18 cellular contexts compared by ENCODE assay signal in genomic region chr19:42455621-42456081, GRCh38. TPM values are rescaled to one million over a fixed set of nuclear protein-coding genes. Genes with fewer than 3 reads are reported as not detected.
DNase-seq lines count a peak whose midpoint lies in the region; ATAC-seq, FAIRE-seq and TF ChIP-seq lines count a peak whose summit lies in the region.
"Had no signal": no experiment of that assay in that cellular context is flagged by ENCODE, and none has a peak within 500 bp of the region (broad histone marks: within the 10 kb centered on the region; RNA-seq: fewer than 3 reads in every experiment).

No MANE protein-coding gene starts in this region.

- H3K27me3 Mint-ChIP-seq in MCF 10A (ENCODE audit: insufficient read depth, unreplicated experiment), result peaks cover 14% of the 10 kb centered on the region

- in situ Hi-C loops in G401 (cut with HindIII; ENCODE audit: low sequenced_read_pairs), result no loop called here

- H3K4me3 ChIP-seq in breast epithelium (no peak overlapping the region), keratinocyte (ENCODE audit: control insufficient read depth in 2 of 3, extremely low read depth in 1 of 3, insufficient read depth in 2 of 3, low read depth in 1 of 3, low read length in 3 of 3) (no peak overlapping the region), ovary (no peak overlapping the region)
- H3K4me3 ChIP-seq: vagina had no signal

- POLR2A ChIA-PET in MCF 10A (lab: Yijun Ruan, JAX) (interaction anchor here (0.7 kb wide), 1 partner anchor 147 kb away, joined by 3 read pairs; no protein-coding TSS in a partner anchor), RWPE1 (lab: Yijun Ruan, JAX; ENCODE audit: low non-redundant PET) (no interaction called here)

- WGBS in ovary, 3 donors, result 89 to 95% (median 91%) methylated on average over 1 of the region's 1 CpG

- peak; percentile 77 for DNase-seq in MCF 10A (ENCODE audit: unreplicated experiment)
- no peak for DNase-seq in breast epithelium (ENCODE audit: low spot score in 2 of 2)
- peak; percentile 89 for DNase-seq in RWPE1 (ENCODE audit: low spot score)
- peak; percentile 91 for DNase-seq in keratinocyte (ENCODE audit: low read depth, low spot score)
- DNase-seq in stimulated activated effector memory CD8-positive, alpha-beta T cell treated with anti-CD3 and anti-CD28 coated beads, Interleukin-12 subunit alpha, Interleukin-12 subunit beta, amount 100 ng/mL, for 72 hours (ENCODE audit: low spot score in 2 of 2), result no peak
- no peak for DNase-seq in NCI-H524 (lab: John Stamatoyannopoulos, UW)
- DNase-seq in G401 (ENCODE audit: low spot score), result no peak
- no peak for DNase-seq in ovary
- DNase-seq: activated CD8-positive, alpha-beta memory T cell treated with anti-CD3 and anti-CD28 coated beads, Interleukin-2, amount 50 U/mL, for 48 hours; activated naive CD4-positive, alpha-beta T cell treated with anti-CD3 and anti-CD28 coated beads for 36 hours; brain microvascular endothelial cell; endodermal cell; GOT3; naive thymus-derived CD4-positive, alpha-beta T cell; NCI-H510A had no signal

- H3K79me2 ChIP-seq in keratinocyte (ENCODE audit: control insufficient read depth, insufficient read depth, low read length), result no peaks in the 10 kb centered on the region

- peaks cover 0 to 2% of the 10 kb centered on the region in 2 donors for H3K4me1 ChIP-seq in breast epithelium
- peaks cover 11% of the 10 kb centered on the region for H3K4me1 ChIP-seq in keratinocyte (ENCODE audit: control insufficient read depth, extremely low read depth, insufficient read depth, low read length)
- no peaks in the 10 kb centered on the region for H3K4me1 ChIP-seq in ovary (ENCODE audit: insufficient read depth)
- H3K4me1 ChIP-seq: vagina had no signal

- H3K36me3 ChIP-seq in breast epithelium (no peaks in the 10 kb centered on the region), keratinocyte (ENCODE audit: control insufficient read depth in 2 of 2, extremely low read depth in 1 of 2, insufficient read depth in 2 of 2, low read length in 2 of 2) (no peaks in the 10 kb centered on the region), ovary (no peaks in the 10 kb centered on the region)
- H3K36me3 ChIP-seq: brain microvascular endothelial cell, vagina had no signal

- no peak overlapping the region for H2AFZ ChIP-seq in keratinocyte (ENCODE audit: control insufficient read depth, low read length)

- H3K4me2 ChIP-seq in keratinocyte (ENCODE audit: control insufficient read depth, extremely low read depth, insufficient read depth, low read depth, low read length), result peak overlapping the region; percentile 20

- CTCF ChIA-PET in MCF 10A (lab: Yijun Ruan, JAX) (interaction anchor here (0.6 to 2.9 kb wide), 8 partner anchors 13 to 288 kb away, joined by 3 to 17 read pairs (median 8); partner anchors contain the start of gene CEACAM1), RWPE1 (lab: Yijun Ruan, JAX) (interaction anchor here (0.6 to 2.7 kb wide), 3 partner anchors 64 to 165 kb away, joined by 3 to 8 read pairs (median 3); no protein-coding TSS in a partner anchor)

- no TSS peak for BruUV-seq in MCF 10A (replicated peaks; lab: Mats Ljungman, UMichigan)

- intact Hi-C loops in MCF 10A (cut with micrococcal nuclease) (loop anchor here (1.0 kb wide), 1 partner anchor 73 kb away; the partner anchor contains the start of gene CEACAM1), breast epithelium (cut with DNase I; ENCODE audit: low total_unique reads) (loop anchor here (10.0 kb wide), 1 partner anchor 69 kb away; the partner anchor contains the start of gene CEACAM1), ovary (cut with DNase I) (no loop called here)

- H3K4me1 Mint-ChIP-seq in MCF 10A (ENCODE audit: insufficient read depth, unreplicated experiment), result peaks cover 7% of the 10 kb centered on the region
- H3K4me1 Mint-ChIP-seq in stimulated activated effector memory CD8-positive, alpha-beta T cell treated with anti-CD3 and anti-CD28 coated beads, Interleukin-12 subunit alpha, Interleukin-12 subunit beta, amount 100 ng/mL, for 72 hours, result peaks cover 19% of the 10 kb centered on the region

- no peaks in the 10 kb centered on the region for H3K9me1 ChIP-seq in keratinocyte (ENCODE audit: control insufficient read depth, extremely low read depth, insufficient read depth, low read length)

- TF ChIP-seq EP300 in ovary (IDR thresholded peaks at IDR 0.05), result no peak

- H3K36me3 Mint-ChIP-seq in MCF 10A (ENCODE audit: insufficient read depth, unreplicated experiment), result no peaks in the 10 kb centered on the region
- no peaks in the 10 kb centered on the region for H3K36me3 Mint-ChIP-seq in stimulated activated effector memory CD8-positive, alpha-beta T cell treated with anti-CD3 and anti-CD28 coated beads, Interleukin-12 subunit alpha, Interleukin-12 subunit beta, amount 100 ng/mL, for 72 hours

- H3K4me3 Mint-ChIP-seq in MCF 10A (ENCODE audit: unreplicated experiment), result no peak overlapping the region
- no peak overlapping the region for H3K4me3 Mint-ChIP-seq in stimulated activated effector memory CD8-positive, alpha-beta T cell treated with anti-CD3 and anti-CD28 coated beads, Interleukin-12 subunit alpha, Interleukin-12 subunit beta, amount 100 ng/mL, for 72 hours
- H3K4me3 Mint-ChIP-seq: activated naive CD4-positive, alpha-beta T cell treated with anti-CD3 and anti-CD28 coated beads for 36 hours; endodermal cell; naive thymus-derived CD4-positive, alpha-beta T cell had no signal

- peak; percentile 43 for ATAC-seq in stimulated activated effector memory CD8-positive, alpha-beta T cell treated with anti-CD3 and anti-CD28 coated beads, Interleukin-12 subunit alpha, Interleukin-12 subunit beta, amount 100 ng/mL, for 72 hours
- ATAC-seq: naive thymus-derived CD4-positive, alpha-beta T cell had no signal

- FAIRE-seq in keratinocyte (lab: Jason Lieb, UNC), result peak; percentile 99
- FAIRE-seq: A204.1, frontal cortex had no signal

- H3K9ac ChIP-seq in keratinocyte (ENCODE audit: control insufficient read depth, extremely low read depth, insufficient read depth, low read length), result no peak overlapping the region

- H3K27ac Mint-ChIP-seq in MCF 10A (ENCODE audit: low read depth, unreplicated experiment), result no peak overlapping the region
- H3K27ac Mint-ChIP-seq in stimulated activated effector memory CD8-positive, alpha-beta T cell treated with anti-CD3 and anti-CD28 coated beads, Interleukin-12 subunit alpha, Interleukin-12 subunit beta, amount 100 ng/mL, for 72 hours, result no peak overlapping the region
- H3K27ac Mint-ChIP-seq: activated naive CD4-positive, alpha-beta T cell treated with anti-CD3 and anti-CD28 coated beads for 36 hours; endodermal cell had no signal

- H3K27ac ChIP-seq in breast epithelium (no peak overlapping the region), RWPE1 (no peak overlapping the region; the same call in 1 of the 2 replicates), keratinocyte (ENCODE audit: control insufficient read depth, insufficient read depth, low read length) (no peak overlapping the region), ovary (no peak overlapping the region)
- H3K27ac ChIP-seq: brain microvascular endothelial cell, vagina had no signal

- H3K9me3 ChIP-seq in breast epithelium, result no peaks in the 10 kb centered on the region
- no peaks in the 10 kb centered on the region for H3K9me3 ChIP-seq in keratinocyte (ENCODE audit: control insufficient read depth, low read depth, low read length)
- H3K9me3 ChIP-seq in ovary, result no peaks in the 10 kb centered on the region
- H3K9me3 ChIP-seq: vagina had no signal

- no peak for TF ChIP-seq CTCF in MCF 10A (IDR thresholded peaks at IDR 0.05; ENCODE audit: unreplicated experiment)
- no peak for TF ChIP-seq CTCF in breast epithelium (IDR thresholded peaks at IDR 0.05)
- TF ChIP-seq CTCF in RWPE1 (conservative IDR thresholded peaks at IDR 0.05; ENCODE audit: low read depth), result no peak
- no peak for TF ChIP-seq CTCF in keratinocyte (optimal IDR thresholded peaks at IDR 0.05 in 1 of 3, IDR thresholded peaks at IDR 0.05 in 1 of 3, conservative IDR thresholded peaks at IDR 0.05 in 1 of 3; ENCODE audit: extremely low read depth in 1 of 3, insufficient read depth in 2 of 3, low read length in 3 of 3)
- TF ChIP-seq CTCF in ovary (IDR thresholded peaks at IDR 0.05), result no peak

- TF ChIP-seq POLR2A in breast epithelium (IDR thresholded peaks at IDR 0.05) (no peak), ovary (IDR thresholded peaks at IDR 0.05) (no peak)

- dilution Hi-C loops in keratinocyte (cut with MboI; ENCODE audit: extremely low pct_ligation_motif_present, low sequenced_read_pairs), result no loop called here

- no peaks in the 10 kb centered on the region for H3K9me3 Mint-ChIP-seq in MCF 10A (ENCODE audit: unreplicated experiment)
- no peaks in the 10 kb centered on the region for H3K9me3 Mint-ChIP-seq in stimulated activated effector memory CD8-positive, alpha-beta T cell treated with anti-CD3 and anti-CD28 coated beads, Interleukin-12 subunit alpha, Interleukin-12 subunit beta, amount 100 ng/mL, for 72 hours
- H3K9me3 Mint-ChIP-seq: activated naive CD4-positive, alpha-beta T cell treated with anti-CD3 and anti-CD28 coated beads for 36 hours; endodermal cell had no signal

- H3K27me3 ChIP-seq in breast epithelium (no peaks in the 10 kb centered on the region), keratinocyte (ENCODE audit: control insufficient read depth, extremely low read depth, insufficient read depth, low read length) (no peaks in the 10 kb centered on the region), ovary (no peaks in the 10 kb centered on the region)
- H3K27me3 ChIP-seq: vagina had no signal

- H4K20me1 ChIP-seq in keratinocyte (ENCODE audit: control insufficient read depth, extremely low read depth, insufficient read depth, low read length), result no peaks in the 10 kb centered on the region

RNA-seq across cellular contexts. Expression of gene CXCL17, which starts 12.9 kb away (rescaled TPM):
- total RNA-seq in MCF 10A (2022) (not detected in 2 replicates), breast epithelium (1 to 10 TPM in 2 of 3 donors, not detected in 1; 2.2 to 2.9 TPM), ovary (under 1 TPM in 2 of 7 donors, not detected in 5; 0.32 to 0.46 TPM)
- polyA plus RNA-seq in keratinocyte (0.06 TPM in 1 of 3 replicates, not detected in the others), ovary (not detected)
- not detected for polyA plus RNA-seq in keratinocyte (2011; ENCODE audit: low read depth)
- not detected in 2 replicates for polyA plus RNA-seq in keratinocyte (2011; cell fraction: cytosol; rRNA removed)
- polyA plus RNA-seq in keratinocyte (2011; cell fraction: nucleus; rRNA removed), result not detected in 2 replicates
- 0.85 TPM in 1 of 2 replicates, not detected in the other for polyA plus RNA-seq in keratinocyte (2012; ENCODE audit: low replicate concordance)
- polyA minus RNA-seq in keratinocyte, result not detected in 3 replicates
- not detected for polyA minus RNA-seq in keratinocyte (2011; cell fraction: cytosol; rRNA and poly(A)+ RNA removed)
- polyA minus RNA-seq in keratinocyte (2011; cell fraction: nucleus; rRNA and poly(A)+ RNA removed), result not detected in 2 replicates
- total RNA-seq in G401 (2014; rRNA removed; shearing (Covaris generic)), result not detected in 2 replicates
- total RNA-seq: activated naive CD4-positive, alpha-beta T cell treated with anti-CD3 and anti-CD28 coated beads for 36 hours; frontal cortex; naive thymus-derived CD4-positive, alpha-beta T cell had no signal

RNA-seq across cellular contexts. Expression of gene LIPE, which starts 28.5 kb away (rescaled TPM):
- total RNA-seq in MCF 10A (2022) (8.6 and 11.7 TPM in 2 replicates), breast epithelium (1,000 to 10,000 TPM in 1 of 3 donors, 100 to 1,000 TPM in 2; 152 to 1,550 (median 380) TPM), ovary (10 to 100 TPM in 3 of 7 donors, 1 to 10 TPM in 4; 2.3 to 15.1 (median 5.4) TPM)
- polyA plus RNA-seq in keratinocyte (5.0 to 9.1 TPM (median 6.1 TPM) in 3 replicates), ovary (1 to 10 TPM; 1.7 to 7.9 TPM)
- polyA plus RNA-seq in keratinocyte (2011; ENCODE audit: low read depth), result 0.54 TPM
- 4.5 and 7.6 TPM in 2 replicates for polyA plus RNA-seq in keratinocyte (2011; cell fraction: cytosol; rRNA removed)
- polyA plus RNA-seq in keratinocyte (2011; cell fraction: nucleus; rRNA removed), result 9.3 and 13.8 TPM in 2 replicates
- polyA plus RNA-seq in keratinocyte (2012; ENCODE audit: low replicate concordance), result 4.8 and 12.6 TPM in 2 replicates
- 4.4 to 20.7 TPM (median 6.2 TPM) in 3 replicates for polyA minus RNA-seq in keratinocyte
- 12.1 TPM for polyA minus RNA-seq in keratinocyte (2011; cell fraction: cytosol; rRNA and poly(A)+ RNA removed)
- polyA minus RNA-seq in keratinocyte (2011; cell fraction: nucleus; rRNA and poly(A)+ RNA removed), result 6.1 and 9.8 TPM in 2 replicates
- 26.5 and 29.0 TPM in 2 replicates for total RNA-seq in G401 (2014; rRNA removed; shearing (Covaris generic))

Comparison
In these comparisons a context has a peak if more than half of its experiments do, and no peak if none do; other contexts are left out.
1. DNase-seq: peak in MCF 10A (single experiment), RWPE1 (single experiment) and keratinocyte (single experiment); none in breast epithelium (0 of 2), stimulated activated effector memory CD8-positive, alpha-beta T cell treated with anti-CD3 and anti-CD28 coated beads, Interleukin-12 subunit alpha, Interleukin-12 subunit beta, amount 100 ng/mL, for 72 hours (0 of 2), NCI-H524 (0 of 2), G401 (single experiment) and ovary (0 of 5).
2. intact Hi-C loops: an anchor here in MCF 10A (1.0 kb wide) and breast epithelium (10.0 kb wide); none called in ovary.